31 cellular contexts compared by ENCODE assay signal in the genomic region with DNA sequence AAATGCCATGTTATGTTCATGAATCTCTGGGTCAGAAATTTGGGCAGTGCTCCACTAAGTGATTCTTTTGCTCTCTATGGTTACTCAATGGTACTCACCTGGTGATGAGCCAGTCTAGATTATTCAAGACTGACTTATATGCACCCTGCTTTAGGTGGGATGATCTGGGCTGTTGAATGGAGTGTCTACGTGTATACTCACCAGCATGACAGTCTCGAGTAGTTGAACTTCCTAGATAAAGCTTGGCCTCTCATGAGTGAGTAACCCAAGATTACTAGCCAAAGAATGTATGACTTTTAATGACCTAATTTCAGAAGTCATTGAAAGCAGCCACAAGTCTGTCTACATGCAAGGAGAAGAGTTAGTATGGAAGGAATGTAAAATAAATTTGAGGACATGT.
"Had no signal": no experiment of that assay in that cellular context is flagged by ENCODE, and none has a peak within 500 bp of the region (broad histone marks: within the 10 kb centered on the region; RNA-seq: fewer than 3 reads in every experiment).

No MANE protein-coding gene starts in this region.

- H3K27ac Mint-ChIP-seq: activated CD4-positive, alpha-beta memory T cell treated with anti-CD3 and anti-CD28 coated beads, Interleukin-2, amount 10 ng/mL, durations not matched to agents 7 days and 5 days; activated naive CD4-positive, alpha-beta T cell treated with anti-CD3 and anti-CD28 coated beads, Interleukin-2, amount 50 U/mL, for 24 hours; activated naive CD8-positive, alpha-beta T cell treated with anti-CD3 and anti-CD28 coated beads, Interleukin-2, amount 10 ng/mL, durations not matched to agents 7 days and 5 days; activated T-helper 2 cell treated with anti-CD3 and anti-CD28 coated beads, Interferon-gamma antibody, Interleukin-2, Interleukin-4, amounts not matched to agents 10 μg/mL and 5 μg/mL and 100 μg/mL, durations not matched to agents 14 hours and 24 hours and 36 hours had no signal

- H3K27ac ChIP-seq: ascending aorta, KMS-11, WERI-Rb-1 had no signal

- H3K9ac ChIP-seq: KMS-11 had no signal

- H3K4me1 ChIP-seq: ascending aorta had no signal

- H3K4me3 Mint-ChIP-seq: activated CD4-positive, alpha-beta memory T cell treated with anti-CD3 and anti-CD28 coated beads, Interleukin-2, amount 10 ng/mL, durations not matched to agents 7 days and 5 days; activated naive CD4-positive, alpha-beta T cell treated with anti-CD3 and anti-CD28 coated beads, Interleukin-2, amount 50 U/mL, for 24 hours; activated naive CD8-positive, alpha-beta T cell treated with anti-CD3 and anti-CD28 coated beads, Interleukin-2, amount 10 ng/mL, durations not matched to agents 7 days and 5 days had no signal

- H3K4me1 Mint-ChIP-seq: activated CD4-positive, alpha-beta memory T cell treated with anti-CD3 and anti-CD28 coated beads, Interleukin-2, amount 10 ng/mL, durations not matched to agents 7 days and 5 days; activated naive CD4-positive, alpha-beta T cell treated with anti-CD3 and anti-CD28 coated beads, Interleukin-2, amount 50 U/mL, for 24 hours; activated naive CD8-positive, alpha-beta T cell treated with anti-CD3 and anti-CD28 coated beads, Interleukin-2, amount 10 ng/mL, durations not matched to agents 7 days and 5 days had no signal

- DNase-seq: activated CD4-positive, alpha-beta memory T cell treated with anti-CD3 and anti-CD28 coated beads, Interleukin-2, amount 10 ng/mL, durations not matched to agents 7 days and 5 days; activated CD4-positive, alpha-beta T cell treated with anti-CD3 and anti-CD28 coated beads for 1 hour; activated CD4-positive, alpha-beta T cell treated with anti-CD3 and anti-CD28 coated beads for 48 hours; activated CD4-positive, CD25-positive, alpha-beta regulatory T cell; activated gamma-delta T cell; activated naive CD4-positive, alpha-beta T cell treated with Interleukin-2 at 50 U/mL for 16 hours; activated naive CD8-positive, alpha-beta T cell treated with anti-CD3 and anti-CD28 coated beads, Interleukin-2, amount 10 ng/mL, durations not matched to agents 7 days and 5 days; activated T-cell treated with anti-CD3 and anti-CD28 coated beads, Interleukin-2, amount 50 U/mL, for 1 hour; amygdala; MM.1S; MV-4-11; NCI-H1092; NCI-H187 treated with DMSO at 0.1 percent for 48 hours; NCI-H2081; NCI-H226; NCI-H446 treated with DMSO at 0.1 percent for 48 hours; NCI-H524; NCI-H69; RPMI8226; SIG-M5; SW 1271; T-helper 1 cell; T-helper 2 cell; T-helper 9 cell; WERI-Rb-1 had no signal

- H3K4me3 ChIP-seq: ascending aorta had no signal

- H3K27me3 ChIP-seq: ascending aorta had no signal

- ATAC-seq: Right ventricle myocardium inferior, SK-N-SH treated with all-trans-retinoic acid at 6 μM for 48 hours had no signal

- H3K36me3 Mint-ChIP-seq: activated naive CD4-positive, alpha-beta T cell treated with anti-CD3 and anti-CD28 coated beads, Interleukin-2, amount 50 U/mL, for 24 hours; activated naive CD8-positive, alpha-beta T cell treated with anti-CD3 and anti-CD28 coated beads, Interleukin-2, amount 10 ng/mL, durations not matched to agents 7 days and 5 days had no signal

- H3K4me2 ChIP-seq: KMS-11 had no signal

- H3K9me3 ChIP-seq: ascending aorta had no signal

- H3K27me3 Mint-ChIP-seq: activated CD4-positive, alpha-beta memory T cell treated with anti-CD3 and anti-CD28 coated beads, Interleukin-2, amount 10 ng/mL, durations not matched to agents 7 days and 5 days; activated naive CD4-positive, alpha-beta T cell treated with anti-CD3 and anti-CD28 coated beads, Interleukin-2, amount 50 U/mL, for 24 hours; activated naive CD8-positive, alpha-beta T cell treated with anti-CD3 and anti-CD28 coated beads, Interleukin-2, amount 10 ng/mL, durations not matched to agents 7 days and 5 days had no signal

- H3K36me3 ChIP-seq: ascending aorta, WERI-Rb-1 had no signal
